Comparison of ENCODE assay signal across 12 cellular contexts in genomic region chr18:13291299-13291698, GRCh38.
"Had no signal": no experiment of that assay in that cellular context is flagged by ENCODE, and none has a peak within 500 bp of the region (broad histone marks: within the 10 kb centered on the region; RNA-seq: fewer than 3 reads in every experiment).

No MANE protein-coding gene starts in this region.

- H3K27me3 Mint-ChIP-seq: stimulated activated naive CD8-positive, alpha-beta T cell treated with anti-CD3 and anti-CD28 coated beads, Interleukin-15, amount 100 ng/mL, for 72 hours had no signal

- H3K9me3 Mint-ChIP-seq: stimulated activated naive CD8-positive, alpha-beta T cell treated with anti-CD3 and anti-CD28 coated beads, Interleukin-15, amount 100 ng/mL, for 72 hours had no signal

- H3K27ac ChIP-seq: adrenal gland, epithelial cell of prostate, gastrocnemius medialis, thoracic aorta, uterus had no signal

- H3K36me3 ChIP-seq: adrenal gland, gastrocnemius medialis, thoracic aorta, uterus had no signal

- H3K4me1 ChIP-seq: gastrocnemius medialis, uterus had no signal

- H3K9me3 ChIP-seq: adrenal gland, gastrocnemius medialis, thoracic aorta, uterus had no signal

- DNase-seq: activated naive CD4-positive, alpha-beta T cell treated with anti-CD3 and anti-CD28 coated beads, Interleukin-2, amount 50 U/mL, for 16 hours; adrenal gland; cortex of kidney; effector CD8-positive, alpha-beta T cell; gastrocnemius medialis; kidney; left ventricle myocardium superior; mesenchymal stem cell; uterus had no signal

- ATAC-seq: gastrocnemius medialis had no signal

- H3K27me3 ChIP-seq: adrenal gland, gastrocnemius medialis, uterus had no signal

- H3K27ac Mint-ChIP-seq: stimulated activated naive CD8-positive, alpha-beta T cell treated with anti-CD3 and anti-CD28 coated beads, Interleukin-15, amount 100 ng/mL, for 72 hours had no signal

- H3K4me3 ChIP-seq: adrenal gland, gastrocnemius medialis, thoracic aorta, uterus had no signal
